Comparison of ENCODE assay signal across 3 cellular contexts in the genomic region with DNA sequence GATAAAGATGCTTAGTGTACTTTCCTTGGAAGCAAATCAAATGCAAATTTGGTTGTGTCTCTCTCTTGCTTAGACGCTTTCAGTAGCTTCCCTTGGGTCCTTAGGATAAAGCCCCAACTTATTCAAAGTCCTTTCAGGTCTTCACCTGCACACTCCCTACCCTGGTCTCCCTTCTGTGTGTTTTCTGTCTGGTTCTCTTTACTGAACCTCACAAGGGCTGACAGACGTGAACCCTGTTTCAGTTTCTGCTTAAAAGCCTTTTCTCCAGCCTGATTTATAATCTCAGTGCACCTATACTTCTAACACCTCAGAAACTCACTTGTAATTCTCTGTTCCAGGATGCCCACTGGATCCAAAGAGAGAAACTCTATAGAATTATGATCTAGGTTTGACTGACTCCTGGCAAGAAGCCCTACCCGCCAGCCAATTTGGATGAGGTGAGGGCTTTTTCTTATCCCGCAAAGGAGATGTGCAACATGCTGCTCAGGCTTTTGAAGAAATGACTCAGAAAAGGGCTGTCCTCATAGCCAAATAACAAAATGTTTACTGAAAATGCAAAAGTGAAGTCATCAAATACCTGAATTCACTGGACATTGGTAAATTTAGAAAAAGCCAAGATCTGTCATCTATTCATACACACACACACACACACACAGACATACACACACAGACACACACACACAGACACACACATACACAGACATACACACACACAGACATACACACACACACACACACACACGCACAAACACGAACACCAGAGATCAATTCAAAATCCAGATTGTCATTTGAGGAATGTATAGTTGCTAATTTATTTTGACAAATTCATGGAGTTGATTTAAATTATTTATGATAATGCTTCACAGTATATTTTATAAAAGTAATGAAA.
TF ChIP-seq lines count a peak whose summit lies in the region.

No MANE protein-coding gene starts in this region.

TF ChIP-seq in HEK293, 187 proteins besides CTCF, POLR2A, EP300 and RAD21:
- TF ChIP-seq ZNF23 (tag by site-specific recombination; IDR thresholded peaks at IDR 0.05; ENCODE audit: borderline replicate concordance) (no peak), ZEB2 (tag by site-specific recombination; IDR thresholded peaks at IDR 0.05) (no peak), ZSCAN4 (tag by site-specific recombination; IDR thresholded peaks at IDR 0.05) (peak; percentile 96)
TF ChIP-seq in HEK293: peak in this region for 1.

TF ChIP-seq in IMR-90, 13 proteins besides CTCF, POLR2A, EP300 and RAD21:
- TF ChIP-seq USF2 (IDR thresholded peaks at IDR 0.05; ENCODE audit: low read depth, low read length): no peak
- no peak for TF ChIP-seq CEBPB (IDR thresholded peaks at IDR 0.05; ENCODE audit: low read depth, low read length)
- no peak for TF ChIP-seq BHLHE40 (IDR thresholded peaks at IDR 0.05; ENCODE audit: low read depth, low read length)
- no peak for TF ChIP-seq CHD1 (IDR thresholded peaks at IDR 0.05; ENCODE audit: low read depth, low read length)
- TF ChIP-seq MXI1 (IDR thresholded peaks at IDR 0.05; ENCODE audit: borderline replicate concordance, low read depth, low read length): no peak
TF ChIP-seq in IMR-90: peak in this region for 0.

TF ChIP-seq in GM12878, 131 proteins besides CTCF, POLR2A, EP300 and RAD21:
- TF ChIP-seq SRF (IDR thresholded peaks at IDR 0.05; ENCODE audit: low read depth in 2 of 2, low read length in 2 of 2) (no peak), ZBTB33 (IDR thresholded peaks at IDR 0.05) (0 out of 2 replicates have a peak, but pooled peaks have one; percentile 55), NFXL1 (IDR thresholded peaks at IDR 0.05; ENCODE audit: borderline replicate concordance) (no peak)
